9 cellular contexts compared by ENCODE assay signal in genomic region chr3:177199206-177199765, GRCh38. TPM values are rescaled to one million over a fixed set of nuclear protein-coding genes. Genes with fewer than 3 reads are reported as not detected.
DNase-seq lines count a peak whose midpoint lies in the region; ATAC-seq and TF ChIP-seq lines count a peak whose summit lies in the region.
"Had no signal": no experiment of that assay in that cellular context is flagged by ENCODE, and none has a peak within 500 bp of the region (broad histone marks: within the 10 kb centered on the region; RNA-seq: fewer than 3 reads in every experiment).

No MANE protein-coding gene starts in this region.

- H3K9ac ChIP-seq in IMR-90 (ENCODE audit: low read depth, low read length): no peak overlapping the region

- in situ Hi-C loops in IMR-90 (cut with MboI; ENCODE audit: low sequenced_read_pairs): loop anchor here (5.0 kb wide), 2 partner anchors 163 to 268 kb away; no protein-coding TSS in a partner anchor

- H2BK5ac ChIP-seq in IMR-90 (ENCODE audit: low read depth, low read length, poor library complexity, severe bottlenecking): no peak overlapping the region

- H3K27me3 ChIP-seq in ACC112 (ENCODE audit: insufficient read depth, low read length) (no peaks in the 10 kb centered on the region), IMR-90 (ENCODE audit: control insufficient read depth, insufficient read depth, low read length) (no peaks in the 10 kb centered on the region)

- H2AK5ac ChIP-seq in IMR-90 (ENCODE audit: low read depth, low read length): 0 out of 2 replicates have a peak overlapping the region, but pooled peaks have one; percentile 13

- H3K36me3 ChIP-seq in ACC112 (ENCODE audit: insufficient read depth, low read length) (no peaks in the 10 kb centered on the region), IMR-90 (ENCODE audit: control insufficient read depth, insufficient read depth, low read length) (no peaks in the 10 kb centered on the region)

- H3K27me3 Mint-ChIP-seq in activated naive CD8-positive, alpha-beta T cell treated with anti-CD3 and anti-CD28 coated beads, Interleukin-2, amount 50 U/mL, for 24 hours: no peaks in the 10 kb centered on the region
- H3K27me3 Mint-ChIP-seq in natural killer cell treated with Interleukin-12 subunit alpha and Interleukin-12 subunit beta and Interleukin-15 and Interleukin-18, amount 100 ng/mL, for 72 hours: no peaks in the 10 kb centered on the region

- no peak overlapping the region for H3K18ac ChIP-seq in IMR-90 (ENCODE audit: low read depth, low read length)

- H3K79me1 ChIP-seq in IMR-90 (ENCODE audit: low read depth in 1 of 2, low read length in 2 of 2): peaks cover 3% of the 10 kb centered on the region in 2 experiments; a peak in 1 of 4 replicates

- H3K56ac ChIP-seq in IMR-90 (ENCODE audit: extremely low read depth, insufficient read depth, low read length): no peak overlapping the region

- H3K4me3 ChIP-seq in ACC112 (ENCODE audit: low read depth, low read length): no peak overlapping the region
- no peak overlapping the region for H3K4me3 ChIP-seq in IMR-90 (ENCODE audit: insufficient read depth, low read depth, low read length)

- dilution Hi-C loops in IMR-90 (cut with HindIII; ENCODE audit: low sequenced_read_pairs, unreplicated experiment): no loop called here

- TF ChIP-seq RAD21 in IMR-90 (IDR thresholded peaks at IDR 0.05; ENCODE audit: low read length): no peak

- no peaks in the 10 kb centered on the region for H3K9me3 ChIP-seq in IMR-90 (ENCODE audit: control insufficient read depth, insufficient read depth, low read length)

- H3K4me1 Mint-ChIP-seq in activated naive CD8-positive, alpha-beta T cell treated with anti-CD3 and anti-CD28 coated beads, Interleukin-2, amount 50 U/mL, for 24 hours: peaks cover 61% of the 10 kb centered on the region
- peaks cover 39 to 50% of the 10 kb centered on the region in 2 donors for H3K4me1 Mint-ChIP-seq in natural killer cell treated with Interleukin-12 subunit alpha and Interleukin-12 subunit beta and Interleukin-15 and Interleukin-18, amount 100 ng/mL, for 72 hours (ENCODE audit: low read depth in 2 of 2)

- no peaks in the 10 kb centered on the region for H3K9me3 Mint-ChIP-seq in activated naive CD8-positive, alpha-beta T cell treated with anti-CD3 and anti-CD28 coated beads, Interleukin-2, amount 50 U/mL, for 24 hours
- no peaks in the 10 kb centered on the region for H3K9me3 Mint-ChIP-seq in natural killer cell treated with Interleukin-12 subunit alpha and Interleukin-12 subunit beta and Interleukin-15 and Interleukin-18, amount 100 ng/mL, for 72 hours

- H3K79me2 ChIP-seq in ACC112 (ENCODE audit: control insufficient read depth, insufficient read depth, low read length, unreplicated experiment): peaks cover 25% of the 10 kb centered on the region

- no peak overlapping the region for H3K23ac ChIP-seq in IMR-90 (ENCODE audit: low read depth, low read length)

- H3K27ac ChIP-seq in ACC112 (ENCODE audit: low read depth, low read length): no peak overlapping the region
- no peak overlapping the region for H3K27ac ChIP-seq in IMR-90 (ENCODE audit: insufficient read depth, low read length)

- CTCF ChIA-PET in IMR-90 (lab: Yijun Ruan, JAX): no interaction called here

- peak overlapping the region; percentile 25 for H2AFZ ChIP-seq in ACC112 (ENCODE audit: low read length, unreplicated experiment)
- H2AFZ ChIP-seq in IMR-90 (replicated peaks; ENCODE audit: low read length, poor library complexity): no peak overlapping the region

- H3K36me3 Mint-ChIP-seq in activated naive CD8-positive, alpha-beta T cell treated with anti-CD3 and anti-CD28 coated beads, Interleukin-2, amount 50 U/mL, for 24 hours (ENCODE audit: low read depth): peaks cover 12% of the 10 kb centered on the region
- peaks cover 10% of the 10 kb centered on the region for H3K36me3 Mint-ChIP-seq in natural killer cell treated with Interleukin-12 subunit alpha and Interleukin-12 subunit beta and Interleukin-15 and Interleukin-18, amount 100 ng/mL, for 72 hours

- peaks cover 3% of the 10 kb centered on the region; the same call in 1 of the 2 replicates for H3K9me1 ChIP-seq in IMR-90 (ENCODE audit: insufficient read depth, low read length)

- no peak overlapping the region for H3K4me2 ChIP-seq in IMR-90 (ENCODE audit: low read depth, low read length)

- peaks cover 6% of the 10 kb centered on the region; the same call in 1 of the 2 replicates for H4K20me1 ChIP-seq in IMR-90 (ENCODE audit: insufficient read depth, low read length)

- intact Hi-C loops in IMR-90 (cut with micrococcal nuclease): loop anchor here (5.0 to 10.0 kb wide), 5 partner anchors 263 to 708 kb away; no protein-coding TSS in a partner anchor

- 0 out of 3 replicates have a peak overlapping the region, but pooled peaks have one; percentile 35 for H2BK15ac ChIP-seq in IMR-90 (ENCODE audit: low read depth, low read length)

- DNase-seq in IMR-90 (no peak), NCI-H2227 treated with DMSO at 0.1 percent for 48 hours (lab: John Stamatoyannopoulos, UW) (no peak), NCI-H748 treated with DMSO at 0.1 percent for 48 hours (lab: John Stamatoyannopoulos, UW) (no peak)
- DNase-seq in activated naive CD8-positive, alpha-beta T cell treated with anti-CD3 and anti-CD28 coated beads, Interleukin-2, amount 50 U/mL, for 24 hours: no peak
- no peak for DNase-seq in natural killer cell treated with Interleukin-12 subunit alpha and Interleukin-12 subunit beta and Interleukin-15 and Interleukin-18, amount 100 ng/mL, for 72 hours (ENCODE audit: low spot score)
- no peak for DNase-seq in stimulated activated naive CD4-positive, alpha-beta T cell treated with Interleukin-2 at 50 U/mL for 16 hours (lab: John Stamatoyannopoulos, UW)
- DNase-seq: EL had no signal

- WGBS in IMR-90 (ENCODE audit: extremely low coverage in 2 of 2, insufficient read length in 1 of 2), 2 experiments: 90% methylated on average over 2 of the region's 6 CpGs; no CpG with 5 or more reads in 1 of the 2 experiments

- POLR2A ChIA-PET in IMR-90 (lab: Charles Lee; ENCODE audit: unreplicated experiment): no interaction called here

- peak overlapping the region; percentile 73 for H3K4me3 Mint-ChIP-seq in activated naive CD8-positive, alpha-beta T cell treated with anti-CD3 and anti-CD28 coated beads, Interleukin-2, amount 50 U/mL, for 24 hours
- H3K4me3 Mint-ChIP-seq in natural killer cell treated with Interleukin-12 subunit alpha and Interleukin-12 subunit beta and Interleukin-15 and Interleukin-18, amount 100 ng/mL, for 72 hours: peak overlapping the region; percentile 41

- H3K27ac Mint-ChIP-seq in activated naive CD8-positive, alpha-beta T cell treated with anti-CD3 and anti-CD28 coated beads, Interleukin-2, amount 50 U/mL, for 24 hours: peak overlapping the region; percentile 87
- H3K27ac Mint-ChIP-seq in natural killer cell treated with Interleukin-12 subunit alpha and Interleukin-12 subunit beta and Interleukin-15 and Interleukin-18, amount 100 ng/mL, for 72 hours: peak overlapping the region; percentile 78 to 82

- 0 out of 2 replicates have a peak overlapping the region, but pooled peaks have one; percentile 34 for H2BK20ac ChIP-seq in IMR-90 (ENCODE audit: low read depth, low read length)

- no peak for TF ChIP-seq POLR2A in IMR-90 (IDR thresholded peaks at IDR 0.05; ENCODE audit: low read depth, low read length)

- no peak overlapping the region for H3K14ac ChIP-seq in IMR-90 (replicated peaks; ENCODE audit: low read depth, low read length)

- 0 out of 2 replicates have a peak overlapping the region, but pooled peaks have one; percentile 35 for H3K4ac ChIP-seq in IMR-90 (ENCODE audit: low read depth, low read length)

- ATAC-seq in IMR-90 (ENCODE audit: low read depth) (no peak), HG03159 (IDR thresholded peaks at IDR 0.05; ENCODE audit: unreplicated experiment) (no peak)
- ATAC-seq in activated naive CD8-positive, alpha-beta T cell treated with anti-CD3 and anti-CD28 coated beads, Interleukin-2, amount 50 U/mL, for 24 hours: no peak
- no peak for ATAC-seq in natural killer cell treated with Interleukin-12 subunit alpha and Interleukin-12 subunit beta and Interleukin-15 and Interleukin-18, amount 100 ng/mL, for 72 hours

- no TSS peak for BruUV-seq in IMR-90 (replicated peaks; lab: Mats Ljungman, UMichigan)

- peak overlapping the region; percentile 9; the same call in 1 of the 2 replicates for H2BK120ac ChIP-seq in IMR-90 (ENCODE audit: low read depth, low read length)

- H4K91ac ChIP-seq in IMR-90 (ENCODE audit: insufficient read depth, low read depth, low read length): no peak overlapping the region

- H4K8ac ChIP-seq in IMR-90 (ENCODE audit: low read depth in 2 of 2, low read length in 2 of 2): no peak overlapping the region

- peak overlapping the region; percentile 26 for H2AK9ac ChIP-seq in IMR-90 (replicated peaks; ENCODE audit: low read depth, low read length, poor library complexity)

- H4K5ac ChIP-seq in IMR-90 (ENCODE audit: low read depth, low read length): no peak overlapping the region

- H3K4me1 ChIP-seq in ACC112 (ENCODE audit: control insufficient read depth, insufficient read depth, low read length, unreplicated experiment): peaks cover 16% of the 10 kb centered on the region
- peaks cover 7% of the 10 kb centered on the region for H3K4me1 ChIP-seq in IMR-90 (ENCODE audit: control insufficient read depth, insufficient read depth, low read length)

- no peak for TF ChIP-seq CTCF in IMR-90 (conservative IDR thresholded peaks at IDR 0.05; ENCODE audit: low read depth, low read length)

TF ChIP-seq in IMR-90, 13 proteins besides CTCF, POLR2A, EP300 and RAD21 (continues in another document):
- no peak for TF ChIP-seq ELK1 (IDR thresholded peaks at IDR 0.05; ENCODE audit: borderline replicate concordance, low read depth, low read length)

RNA-seq across cellular contexts. Expression of gene TBL1XR1, which starts 2.0 kb away (rescaled TPM):
- 170 and 181 TPM in 2 replicates for total RNA-seq in IMR-90 (2012; rRNA removed)
- 25.2 and 29.3 TPM in 2 replicates for polyA plus RNA-seq in IMR-90 (2012; rRNA removed)
- polyA plus RNA-seq in IMR-90 (2012; cell fraction: cytosol; rRNA removed): 6.6 and 8.7 TPM in 2 replicates
- polyA plus RNA-seq in IMR-90 (2012; cell fraction: nucleus; rRNA removed; ENCODE audit: low replicate concordance): 7.5 and 56.1 TPM in 2 replicates
- 100 to 1,000 TPM; 119 to 162 TPM for total RNA-seq in natural killer cell treated with Interleukin-12 subunit alpha and Interleukin-12 subunit beta and Interleukin-15 and Interleukin-18, amount 100 ng/mL, for 72 hours
